Comparison of ENCODE assay signal across 13 cellular contexts in the genomic region with DNA sequence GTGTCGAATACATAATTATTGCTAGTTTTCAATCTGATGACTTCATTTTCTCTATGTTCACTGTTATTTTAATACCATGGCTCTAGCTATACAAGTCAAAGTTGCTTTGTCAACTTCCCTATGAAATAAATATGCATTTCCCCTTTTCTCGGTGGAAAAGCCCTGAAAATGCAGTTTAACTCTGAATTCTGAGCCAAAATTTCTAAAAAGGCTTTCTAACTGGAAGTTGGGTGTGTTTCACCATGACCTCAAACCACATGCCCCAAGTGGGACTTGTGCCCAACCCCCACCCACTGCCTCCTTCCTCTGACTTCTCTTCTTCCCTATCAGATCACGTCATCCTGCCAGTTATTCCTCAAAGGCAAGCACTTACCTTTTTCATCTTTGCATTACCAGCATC. TPM values are rescaled to one million over a fixed set of nuclear protein-coding genes. Genes with fewer than 3 reads are reported as not detected.
DNase-seq lines count a peak whose midpoint lies in the region; ATAC-seq and TF ChIP-seq lines count a peak whose summit lies in the region.
"Had no signal": no experiment of that assay in that cellular context is flagged by ENCODE, and none has a peak within 500 bp of the region (broad histone marks: within the 10 kb centered on the region; RNA-seq: fewer than 3 reads in every experiment).

No MANE protein-coding gene starts in this region.

- no peak for TF ChIP-seq CTCF in colonic mucosa (IDR thresholded peaks at IDR 0.05)

- peak overlapping the region; percentile 5 to 99 (median 87); a peak in 20 of 22 replicates for H3K27ac ChIP-seq in BLaER1 treated with 17β-estradiol and CSF1 and Interleukin-3, amounts not matched to agents 10 nM and 100 nM
- H3K27ac ChIP-seq in colonic mucosa (peak overlapping the region; percentile 47), muscle layer of duodenum (ENCODE audit: low read length) (peak overlapping the region; percentile 70)
- H3K27ac ChIP-seq: PC-9 had no signal

- H4K20me1 ChIP-seq in BLaER1 treated with 17β-estradiol and CSF1 and Interleukin-3, amounts not matched to agents 10 nM and 100 nM, result peaks cover 0 to 11% (median 0%) of the 10 kb centered on the region in 11 experiments; a peak in 3 of 22 replicates

- H3K9ac ChIP-seq in BLaER1 treated with 17β-estradiol and CSF1 and Interleukin-3, amounts not matched to agents 10 nM and 100 nM, result peak overlapping the region in 10 of 11 experiments; percentile 2 to 94 (median 76); a peak in 18 of 22 replicates
- H3K9ac ChIP-seq in colonic mucosa (ENCODE audit: low read depth in 2 of 2, low read length in 2 of 2), result no peak overlapping the region

- DNase-seq in MV-4-11 (lab: John Stamatoyannopoulos, UW) (peak; percentile 98), colonic mucosa (peak; percentile 50), NCI-H2171 (lab: John Stamatoyannopoulos, UW) (no peak), SHP77 (lab: John Stamatoyannopoulos, UW) (no peak)
- DNase-seq in activated T-cell treated with anti-CD3 and anti-CD28 coated beads, Interleukin-2, amount 50 U/mL, for 48 hours, result no peak
- DNase-seq: activated B cell treated with CpG ODN at 0.5 μM for 24 hours; CD8-positive, alpha-beta T cell; NCI-H1092 treated with DMSO at 0.1 percent for 48 hours; PC-9 had no signal

- H3K4me1 ChIP-seq in BLaER1 treated with 17β-estradiol and CSF1 and Interleukin-3, amounts not matched to agents 10 nM and 100 nM, result peaks cover 28 to 97% (median 69%) of the 10 kb centered on the region in 10 experiments
- H3K4me1 ChIP-seq in colonic mucosa, result no peaks in the 10 kb centered on the region
- peaks cover 4 to 17% of the 10 kb centered on the region in 2 donors for H3K4me1 ChIP-seq in muscle layer of duodenum (ENCODE audit: control insufficient read depth in 1 of 2, insufficient read depth in 2 of 2, low read length in 2 of 2)

- H3K27me3 ChIP-seq in BLaER1 treated with 17β-estradiol and CSF1 and Interleukin-3, amounts not matched to agents 10 nM and 100 nM, result no peaks in the 10 kb centered on the region
- H3K27me3 ChIP-seq in colonic mucosa, result no peaks in the 10 kb centered on the region
- H3K27me3 ChIP-seq in muscle layer of duodenum (ENCODE audit: low read depth, low read length), result no peaks in the 10 kb centered on the region

- H3K9me3 ChIP-seq in BLaER1 treated with 17β-estradiol and CSF1 and Interleukin-3, amounts not matched to agents 10 nM and 100 nM (replicated peaks in 1 of 11), result peaks cover 0 to 15% (median under 1%) of the 10 kb centered on the region in 11 experiments; a peak in 9 of 22 replicates
- H3K9me3 ChIP-seq in colonic mucosa, result no peaks in the 10 kb centered on the region
- H3K9me3 ChIP-seq in muscle layer of duodenum (ENCODE audit: control insufficient read depth in 1 of 2, low read length in 2 of 2), result no peaks in the 10 kb centered on the region

- peaks cover 40 to 69% (median 50%) of the 10 kb centered on the region in 11 experiments for H3K36me3 ChIP-seq in BLaER1 treated with 17β-estradiol and CSF1 and Interleukin-3, amounts not matched to agents 10 nM and 100 nM
- peaks cover 9% of the 10 kb centered on the region for H3K36me3 ChIP-seq in colonic mucosa
- H3K36me3 ChIP-seq in muscle layer of duodenum (ENCODE audit: control insufficient read depth in 1 of 2, insufficient read depth in 2 of 2, low read length in 2 of 2), result peaks cover 31 to 37% of the 10 kb centered on the region in 2 donors

- H3K4me2 ChIP-seq in BLaER1 treated with 17β-estradiol and CSF1 and Interleukin-3, amounts not matched to agents 10 nM and 100 nM, result peak overlapping the region; percentile 78 to 99 (median 93)
- H3K4me2 ChIP-seq: PC-9 had no signal

- intact Hi-C loops in colonic mucosa (cut with DNase I), result no loop called here

- no peak for ATAC-seq in HG03565 (IDR thresholded peaks at IDR 0.05; ENCODE audit: unreplicated experiment)
- ATAC-seq: CD8-positive, alpha-beta T cell had no signal

- peak overlapping the region in 4 of 10 experiments; percentile 30 to 51 (median 38); a peak in 4 of 20 replicates for H3K4me3 ChIP-seq in BLaER1 treated with 17β-estradiol and CSF1 and Interleukin-3, amounts not matched to agents 10 nM and 100 nM
- no peak overlapping the region for H3K4me3 ChIP-seq in colonic mucosa
- no peak overlapping the region for H3K4me3 ChIP-seq in muscle layer of duodenum (ENCODE audit: low read depth in 1 of 2, low read length in 2 of 2)
- H3K4me3 ChIP-seq: PC-9 had no signal

RNA-seq across cellular contexts. Expression of a gene that starts 8.9 kb away (rescaled TPM):
- 10 to 100 TPM; 27.0 to 36.8 TPM for total RNA-seq in colonic mucosa

RNA-seq across cellular contexts. Expression of a gene that starts 21.5 kb away (rescaled TPM):
- 10 to 100 TPM; 11.8 to 16.3 TPM for total RNA-seq in colonic mucosa

RNA-seq across cellular contexts. Expression of a gene that starts 43.7 kb away (rescaled TPM):
- not detected for total RNA-seq in colonic mucosa
- total RNA-seq: activated B cell treated with CpG ODN at 0.5 μM for 24 hours; CD8-positive, alpha-beta T cell; osteoblast; PC-9 had no signal

Comparison
In these comparisons a context has a peak if more than half of its experiments do, and no peak if none do; other contexts are left out.
1. H3K9ac ChIP-seq: peak in BLaER1 treated with 17β-estradiol and CSF1 and Interleukin-3, amounts not matched to agents 10 nM and 100 nM (10 of 11); none in colonic mucosa (0 of 2).
2. DNase-seq: peak in MV-4-11 (single experiment) and colonic mucosa (single experiment); none in NCI-H2171 (single experiment), SHP77 (0 of 2) and activated T-cell treated with anti-CD3 and anti-CD28 coated beads, Interleukin-2, amount 50 U/mL, for 48 hours (0 of 2).
3. Peak in every context shown above with its lines, with median percentiles within 50 percentile points of each other: H3K27ac ChIP-seq.